9 cellular contexts compared by ENCODE assay signal in genomic region chrX:47452112-47452511, GRCh38.
"Had no signal": no experiment of that assay in that cellular context is flagged by ENCODE, and none has a peak within 500 bp of the region (broad histone marks: within the 10 kb centered on the region; RNA-seq: fewer than 3 reads in every experiment).

No MANE protein-coding gene starts in this region.

- H3K9ac ChIP-seq: GM23248 had no signal

- ATAC-seq: HCT116, HepG2 had no signal

- H2AFZ ChIP-seq: GM23248 had no signal

- H3K27me3 Mint-ChIP-seq: IgD-negative memory B cell had no signal

- H3K4me3 Mint-ChIP-seq: HFFc6, IgD-negative memory B cell had no signal

- H3K4me1 ChIP-seq: HAP-1 had no signal

- DNase-seq: GM23248, GOT3, H7, HFFc6 had no signal

- H3K27ac ChIP-seq: GM23248, HL-60 had no signal

- H3K4me3 ChIP-seq: GM23248, HAP-1 had no signal

- H3K27ac Mint-ChIP-seq: HFFc6, IgD-negative memory B cell had no signal
